ENCODE assay signal across 13 cellular contexts in the genomic region with DNA sequence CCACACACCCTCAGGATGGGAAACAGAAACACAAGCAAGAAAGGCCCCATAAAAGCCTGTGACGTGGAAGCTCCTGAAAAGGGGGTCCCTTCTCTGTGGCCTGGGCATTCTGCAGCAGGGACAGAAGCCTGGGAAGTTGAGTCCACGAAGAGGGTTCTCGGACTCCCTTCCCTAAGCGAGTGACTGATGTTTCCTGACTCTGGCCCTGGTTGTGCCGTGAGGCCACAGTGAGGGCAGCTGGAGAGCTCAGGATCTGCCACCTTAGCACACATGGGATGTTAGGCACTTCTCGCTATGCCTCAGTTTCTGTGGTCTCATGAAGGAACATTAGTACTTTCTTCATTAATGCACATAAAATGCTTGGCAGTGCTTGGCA.
DNase-seq lines count a peak whose midpoint lies in the region; ATAC-seq and TF ChIP-seq lines count a peak whose summit lies in the region.
"Had no signal": no experiment of that assay in that cellular context is flagged by ENCODE, and none has a peak within 500 bp of the region (broad histone marks: within the 10 kb centered on the region; RNA-seq: fewer than 3 reads in every experiment).

No MANE protein-coding gene starts in this region.

- no peaks in the 10 kb centered on the region for H3K27me3 ChIP-seq in Peyer's patch
- H3K27me3 ChIP-seq in gastroesophageal sphincter: no peaks in the 10 kb centered on the region
- no peaks in the 10 kb centered on the region for H3K27me3 ChIP-seq in upper lobe of left lung

- no peak for TF ChIP-seq CTCF in Peyer's patch (IDR thresholded peaks at IDR 0.05)
- no peak for TF ChIP-seq CTCF in gastroesophageal sphincter (IDR thresholded peaks at IDR 0.05)
- no peak for TF ChIP-seq CTCF in osteocyte (IDR thresholded peaks at IDR 0.05)
- no peak for TF ChIP-seq CTCF in upper lobe of left lung (IDR thresholded peaks at IDR 0.05)

- no peaks in the 10 kb centered on the region for H3K36me3 ChIP-seq in Peyer's patch
- H3K36me3 ChIP-seq in gastroesophageal sphincter: no peaks in the 10 kb centered on the region
- H3K36me3 ChIP-seq in upper lobe of left lung: no peaks in the 10 kb centered on the region

- peaks cover 0 to 14% (median 0%) of the 10 kb centered on the region in 4 donors for H3K4me1 ChIP-seq in Peyer's patch
- H3K4me1 ChIP-seq in gastroesophageal sphincter: peaks cover 17 to 52% (median 22%) of the 10 kb centered on the region in 3 donors
- peaks cover 17 to 29% (median 25%) of the 10 kb centered on the region in 4 donors for H3K4me1 ChIP-seq in upper lobe of left lung

- 88 to 100% methylated on average over 2 to 3 of the region's 6 CpGs for WGBS in gastroesophageal sphincter (ENCODE audit: low coverage in 1 of 2), 2 donors
- 89 to 91% methylated on average over 6 of the region's 6 CpGs for WGBS in upper lobe of left lung, 2 donors

- H3K27ac ChIP-seq in Peyer's patch (peak overlapping the region; percentile 12 to 53 (median 30)), gastroesophageal sphincter (peak overlapping the region; percentile 40 to 71 (median 68)), upper lobe of left lung (peak overlapping the region; percentile 13 to 63 (median 38))

- TF ChIP-seq EP300 in gastroesophageal sphincter (IDR thresholded peaks at IDR 0.05) (no peak), upper lobe of left lung (IDR thresholded peaks at IDR 0.05) (no peak)

- H3K4me3 ChIP-seq in Peyer's patch: no peak overlapping the region
- no peak overlapping the region for H3K4me3 ChIP-seq in gastroesophageal sphincter
- H3K4me3 ChIP-seq in upper lobe of left lung: no peak overlapping the region

- no peaks in the 10 kb centered on the region for H3K9me3 Mint-ChIP-seq in osteocyte (ENCODE audit: unreplicated experiment)
- H3K9me3 Mint-ChIP-seq: CD4-positive, alpha-beta T cell had no signal

- TF ChIP-seq POLR2A in Peyer's patch (IDR thresholded peaks at IDR 0.05) (no peak), gastroesophageal sphincter (IDR thresholded peaks at IDR 0.05) (no peak), upper lobe of left lung (IDR thresholded peaks at IDR 0.05) (no peak)

- peaks cover 39% of the 10 kb centered on the region for H3K4me1 Mint-ChIP-seq in osteocyte (ENCODE audit: unreplicated experiment)

- DNase-seq in Peyer's patch: no peak
- DNase-seq in osteocyte (ENCODE audit: extremely low spot score, unreplicated experiment): no peak
- no peak for DNase-seq in upper lobe of left lung
- DNase-seq in KG1 (lab: John Stamatoyannopoulos, UW): no peak
- DNase-seq in SW 1271 (lab: John Stamatoyannopoulos, UW): no peak
- DNase-seq: activated CD4-positive, alpha-beta T cell treated with anti-CD3 and anti-CD28 coated beads for 36 hours; CD4-positive, alpha-beta T cell; erythroblast; KBM-7; NCI-H1436 treated with DMSO at 0.1 percent for 48 hours; OCI-M1 had no signal

- H3K9me3 ChIP-seq in Peyer's patch: no peaks in the 10 kb centered on the region
- H3K9me3 ChIP-seq in gastroesophageal sphincter: no peaks in the 10 kb centered on the region
- H3K9me3 ChIP-seq in upper lobe of left lung: no peaks in the 10 kb centered on the region

- no peak for ATAC-seq in gastroesophageal sphincter
- peak in 1 of 2 donors; percentile 8 for ATAC-seq in upper lobe of left lung (ENCODE audit: low FRiP score in 2 of 2)
- ATAC-seq in HG03196 (IDR thresholded peaks at IDR 0.05; ENCODE audit: unreplicated experiment): no peak
- ATAC-seq: activated CD4-positive, alpha-beta T cell treated with anti-CD3 and anti-CD28 coated beads for 36 hours had no signal

- H3K36me3 Mint-ChIP-seq in osteocyte (ENCODE audit: unreplicated experiment): peaks cover 9% of the 10 kb centered on the region

- H3K4me3 Mint-ChIP-seq in osteocyte (ENCODE audit: unreplicated experiment): no peak overlapping the region
- H3K4me3 Mint-ChIP-seq: activated CD4-positive, alpha-beta T cell treated with anti-CD3 and anti-CD28 coated beads for 36 hours; CD4-positive, alpha-beta T cell had no signal

- peak overlapping the region; percentile 68 for H3K27ac Mint-ChIP-seq in osteocyte (ENCODE audit: unreplicated experiment)
- H3K27ac Mint-ChIP-seq: activated CD4-positive, alpha-beta T cell treated with anti-CD3 and anti-CD28 coated beads for 36 hours; CD4-positive, alpha-beta T cell had no signal

- no peaks in the 10 kb centered on the region for H3K27me3 Mint-ChIP-seq in osteocyte (ENCODE audit: unreplicated experiment)
- H3K27me3 Mint-ChIP-seq: activated CD4-positive, alpha-beta T cell treated with anti-CD3 and anti-CD28 coated beads for 36 hours; CD4-positive, alpha-beta T cell had no signal
